Comparison of ENCODE assay signal across 1 cellular context in the genomic region with DNA sequence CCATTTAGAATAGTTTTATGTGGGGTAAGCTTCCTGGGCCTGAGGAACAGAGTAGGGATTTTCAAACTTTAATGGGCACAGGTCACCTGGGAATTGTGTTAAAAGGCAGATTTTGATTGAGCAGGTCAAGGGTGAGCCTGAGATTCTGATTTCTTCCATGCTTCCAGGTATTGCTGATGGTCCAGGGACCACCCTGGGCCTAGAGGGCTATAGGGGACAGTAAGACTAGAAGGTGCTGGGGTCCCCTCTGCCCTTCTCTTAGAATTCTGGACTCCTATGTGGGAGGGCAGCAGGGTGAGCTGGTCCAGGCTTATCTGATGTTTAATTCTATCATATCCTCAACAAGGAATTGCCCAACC.
TF ChIP-seq lines count a peak whose summit lies in the region.

No MANE protein-coding gene starts in this region.

TF ChIP-seq in IMR-90, 13 proteins besides CTCF, POLR2A, EP300 and RAD21:
- TF ChIP-seq MAZ (IDR thresholded peaks at IDR 0.05; ENCODE audit: borderline replicate concordance, low read depth, low read length) (no peak), MAFK (IDR thresholded peaks at IDR 0.05; ENCODE audit: low read depth, low read length) (no peak), NFE2L2 (IDR thresholded peaks at IDR 0.05; ENCODE audit: low read depth, low read length) (no peak), RCOR1 (IDR thresholded peaks at IDR 0.05; ENCODE audit: insufficient replicate concordance, low read length) (no peak), FOS (IDR thresholded peaks at IDR 0.05; ENCODE audit: low read depth, low read length) (no peak), BHLHE40 (IDR thresholded peaks at IDR 0.05; ENCODE audit: low read depth, low read length) (no peak), MXI1 (IDR thresholded peaks at IDR 0.05; ENCODE audit: borderline replicate concordance, low read depth, low read length) (no peak), ELK1 (IDR thresholded peaks at IDR 0.05; ENCODE audit: borderline replicate concordance, low read depth, low read length) (no peak), RFX5 (IDR thresholded peaks at IDR 0.05; ENCODE audit: low read depth, low read length) (no peak), SMC3 (IDR thresholded peaks at IDR 0.05; ENCODE audit: low read depth, low read length) (no peak), CHD1 (IDR thresholded peaks at IDR 0.05; ENCODE audit: low read depth, low read length) (no peak), CEBPB (IDR thresholded peaks at IDR 0.05; ENCODE audit: low read depth, low read length) (no peak)
- TF ChIP-seq, protein P1, sequence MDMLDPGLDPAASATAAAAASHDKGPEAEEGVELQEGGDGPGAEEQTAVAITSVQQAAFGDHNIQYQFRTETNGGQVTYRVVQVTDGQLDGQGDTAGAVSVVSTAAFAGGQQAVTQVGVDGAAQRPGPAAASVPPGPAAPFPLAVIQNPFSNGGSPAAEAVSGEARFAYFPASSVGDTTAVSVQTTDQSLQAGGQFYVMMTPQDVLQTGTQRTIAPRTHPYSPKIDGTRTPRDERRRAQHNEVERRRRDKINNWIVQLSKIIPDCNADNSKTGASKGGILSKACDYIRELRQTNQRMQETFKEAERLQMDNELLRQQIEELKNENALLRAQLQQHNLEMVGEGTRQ (IDR thresholded peaks at IDR 0.05; ENCODE audit: low read depth, low read length), result no peak
